In genomic region chr4:83709627-83710026, GRCh38 we compare ENCODE assay signal across 20 cellular contexts.
DNase-seq lines count a peak whose midpoint lies in the region; ATAC-seq and TF ChIP-seq lines count a peak whose summit lies in the region.
"Had no signal": no experiment of that assay in that cellular context is flagged by ENCODE, and none has a peak within 500 bp of the region (broad histone marks: within the 10 kb centered on the region; RNA-seq: fewer than 3 reads in every experiment).

No MANE protein-coding gene starts in this region.

- no peak for ATAC-seq in GM21825 (IDR thresholded peaks at IDR 0.05; ENCODE audit: unreplicated experiment)
- ATAC-seq: GM12878, HCT116, SK-N-SH treated with all-trans-retinoic acid at 6 μM for 48 hours had no signal

- no peak overlapping the region for H3K27ac ChIP-seq in WERI-Rb-1
- H3K27ac ChIP-seq: GM23248, HL-60, KMS-11 had no signal

- peaks cover 2% of the 10 kb centered on the region for H3K27me3 Mint-ChIP-seq in nephron progenitor cell (ENCODE audit: low read depth, poor library complexity)

- H3K9me3 ChIP-seq in WERI-Rb-1 (ENCODE audit: severe bottlenecking): no peaks in the 10 kb centered on the region

- no peaks in the 10 kb centered on the region for H3K9me3 Mint-ChIP-seq in nephron progenitor cell

- H3K27ac Mint-ChIP-seq in nephron progenitor cell: no peak overlapping the region

- H3K36me3 ChIP-seq in WERI-Rb-1: no peaks in the 10 kb centered on the region

- no peak overlapping the region for H3K4me3 Mint-ChIP-seq in nephron progenitor cell

- no peaks in the 10 kb centered on the region for H3K36me3 Mint-ChIP-seq in nephron progenitor cell (ENCODE audit: low read depth)

- H3K4me1 Mint-ChIP-seq in nephron progenitor cell: peaks cover 20% of the 10 kb centered on the region

- H3K4me3 ChIP-seq in WERI-Rb-1 (ENCODE audit: low read depth, low read length): no peak overlapping the region
- H3K4me3 ChIP-seq: GM12878, GM23248 had no signal

- no peaks in the 10 kb centered on the region for H3K27me3 ChIP-seq in WERI-Rb-1 (ENCODE audit: insufficient read depth, low read depth, severe bottlenecking)

- TF ChIP-seq CTCF in WERI-Rb-1 (IDR thresholded peaks at IDR 0.05; ENCODE audit: low read depth, low read length) (no peak), nephron progenitor cell (IDR thresholded peaks at IDR 0.05) (no peak)

- peak; percentile 25 for DNase-seq in NCI-H82 (lab: John Stamatoyannopoulos, UW)
- DNase-seq in NCI-H82 treated with DMSO at 0.1 percent for 48 hours (lab: John Stamatoyannopoulos, UW; ENCODE audit: unreplicated experiment): no peak
- DNase-seq in WERI-Rb-1: peak; percentile 58
- DNase-seq in nephron progenitor cell: peak; percentile 5
- DNase-seq in DMS153 treated with DMSO at 0.1 percent for 48 hours (lab: John Stamatoyannopoulos, UW; ENCODE audit: unreplicated experiment): no peak
- DNase-seq in activated T-cell treated with anti-CD3 and anti-CD28 coated beads for 4 hours: no peak
- DNase-seq: AML-193; C1 segment of cervical spinal cord; DMS79 treated with DMSO at 0.1 percent for 48 hours; GM23248; NCI-H1105 treated with DMSO at 0.1 percent for 48 hours; NCI-H69; NK-92 treated with Interleukin-12 subunit alpha and Interleukin-12 subunit beta, amount 100 ng/mL, for 24 hours; SIG-M5 had no signal

Comparison
In these comparisons a context has a peak if more than half of its experiments do, and no peak if none do; other contexts are left out.
1. DNase-seq: peak in NCI-H82 (single experiment), WERI-Rb-1 (single experiment) and nephron progenitor cell (single experiment); none in NCI-H82 treated with DMSO at 0.1 percent for 48 hours (single experiment), DMS153 treated with DMSO at 0.1 percent for 48 hours (single experiment) and activated T-cell treated with anti-CD3 and anti-CD28 coated beads for 4 hours (single experiment).